1 cellular context compared by ENCODE assay signal in the genomic region with DNA sequence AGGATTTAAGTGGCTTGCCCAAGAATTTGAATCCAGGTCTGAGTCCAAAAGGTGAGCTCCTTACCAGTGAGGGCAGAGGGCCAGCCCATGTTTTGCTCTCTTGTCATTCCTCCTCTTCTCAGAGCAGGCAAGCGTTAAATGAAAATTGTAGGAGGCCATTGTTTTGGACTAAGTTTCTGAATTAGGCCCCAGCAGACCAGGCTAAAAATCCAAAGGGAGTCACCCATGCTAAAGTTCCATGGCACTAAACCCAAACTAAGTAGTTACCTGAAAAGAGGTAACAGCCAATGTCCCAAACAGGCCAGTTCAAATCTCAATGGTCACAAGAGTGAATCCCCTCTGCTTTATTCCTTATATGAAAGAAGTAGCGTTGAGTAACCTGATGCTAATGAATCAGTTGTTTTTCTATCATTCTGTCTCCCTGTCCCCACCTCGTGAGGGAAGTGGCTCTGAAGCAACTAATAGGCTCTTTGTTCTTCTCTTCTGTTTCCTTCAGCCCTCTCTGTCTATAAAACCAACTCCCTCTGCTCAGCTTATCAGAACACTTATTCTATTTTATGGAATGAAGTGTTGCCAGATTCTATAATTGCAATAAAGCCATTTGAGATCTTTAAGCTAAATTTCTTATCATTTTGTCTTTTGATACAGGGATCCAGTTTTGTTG.
TF ChIP-seq lines count a peak whose summit lies in the region.

No MANE protein-coding gene starts in this region.

TF ChIP-seq in K562, 482 proteins besides CTCF, POLR2A, EP300 and RAD21:
- TF ChIP-seq COPS2 (conservative IDR thresholded peaks at IDR 0.05) (no peak), ZNF282 (CRISPR knock-in tag; IDR thresholded peaks at IDR 0.05) (no peak), BHLHE40 (IDR thresholded peaks at IDR 0.05; ENCODE audit: low read length) (no peak), CTBP1 (IDR thresholded peaks at IDR 0.05; ENCODE audit: borderline replicate concordance) (no peak), CCAR2 (IDR thresholded peaks at IDR 0.05; ENCODE audit: low read depth, low read length) (no peak), SIX5 (IDR thresholded peaks at IDR 0.05; ENCODE audit: borderline replicate concordance in 1 of 2, insufficient read depth in 1 of 2, low read depth in 1 of 2, low read length in 2 of 2) (no peak), ZNF445 (CRISPR knock-in tag; IDR thresholded peaks at IDR 0.05; ENCODE audit: low read depth) (no peak), ZNF707 (CRISPR knock-in tag; conservative IDR thresholded peaks at IDR 0.05) (no peak), MAFF (IDR thresholded peaks at IDR 0.05; ENCODE audit: low read length) (no peak), NELFE (IDR thresholded peaks at IDR 0.05; ENCODE audit: insufficient read depth, insufficient read length) (no peak), ZNF165 (CRISPR knock-in tag; IDR thresholded peaks at IDR 0.05; ENCODE audit: borderline replicate concordance) (no peak), HIVEP1 (CRISPR knock-in tag; IDR thresholded peaks at IDR 0.05) (no peak), ZFP1 (CRISPR knock-in tag; IDR thresholded peaks at IDR 0.05) (no peak), SAP30 (IDR thresholded peaks at IDR 0.05; ENCODE audit: borderline replicate concordance, insufficient read depth, low read depth, low read length, poor library complexity, severe bottlenecking) (no peak), ZC3H11A (IDR thresholded peaks at IDR 0.05; ENCODE audit: low read depth, low read length) (no peak)
- TF ChIP-seq, protein P1, sequence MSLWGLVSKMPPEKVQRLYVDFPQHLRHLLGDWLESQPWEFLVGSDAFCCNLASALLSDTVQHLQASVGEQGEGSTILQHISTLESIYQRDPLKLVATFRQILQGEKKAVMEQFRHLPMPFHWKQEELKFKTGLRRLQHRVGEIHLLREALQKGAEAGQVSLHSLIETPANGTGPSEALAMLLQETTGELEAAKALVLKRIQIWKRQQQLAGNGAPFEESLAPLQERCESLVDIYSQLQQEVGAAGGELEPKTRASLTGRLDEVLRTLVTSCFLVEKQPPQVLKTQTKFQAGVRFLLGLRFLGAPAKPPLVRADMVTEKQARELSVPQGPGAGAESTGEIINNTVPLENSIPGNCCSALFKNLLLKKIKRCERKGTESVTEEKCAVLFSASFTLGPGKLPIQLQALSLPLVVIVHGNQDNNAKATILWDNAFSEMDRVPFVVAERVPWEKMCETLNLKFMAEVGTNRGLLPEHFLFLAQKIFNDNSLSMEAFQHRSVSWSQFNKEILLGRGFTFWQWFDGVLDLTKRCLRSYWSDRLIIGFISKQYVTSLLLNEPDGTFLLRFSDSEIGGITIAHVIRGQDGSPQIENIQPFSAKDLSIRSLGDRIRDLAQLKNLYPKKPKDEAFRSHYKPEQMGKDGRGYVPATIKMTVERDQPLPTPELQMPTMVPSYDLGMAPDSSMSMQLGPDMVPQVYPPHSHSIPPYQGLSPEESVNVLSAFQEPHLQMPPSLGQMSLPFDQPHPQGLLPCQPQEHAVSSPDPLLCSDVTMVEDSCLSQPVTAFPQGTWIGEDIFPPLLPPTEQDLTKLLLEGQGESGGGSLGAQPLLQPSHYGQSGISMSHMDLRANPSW (CRISPR knock-in tag; IDR thresholded peaks at IDR 0.05), result no peak
- TF ChIP-seq, protein P2, sequence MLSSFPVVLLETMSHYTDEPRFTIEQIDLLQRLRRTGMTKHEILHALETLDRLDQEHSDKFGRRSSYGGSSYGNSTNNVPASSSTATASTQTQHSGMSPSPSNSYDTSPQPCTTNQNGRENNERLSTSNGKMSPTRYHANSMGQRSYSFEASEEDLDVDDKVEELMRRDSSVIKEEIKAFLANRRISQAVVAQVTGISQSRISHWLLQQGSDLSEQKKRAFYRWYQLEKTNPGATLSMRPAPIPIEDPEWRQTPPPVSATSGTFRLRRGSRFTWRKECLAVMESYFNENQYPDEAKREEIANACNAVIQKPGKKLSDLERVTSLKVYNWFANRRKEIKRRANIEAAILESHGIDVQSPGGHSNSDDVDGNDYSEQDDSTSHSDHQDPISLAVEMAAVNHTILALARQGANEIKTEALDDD (IDR thresholded peaks at IDR 0.05), result no peak
- TF ChIP-seq, protein P3, sequence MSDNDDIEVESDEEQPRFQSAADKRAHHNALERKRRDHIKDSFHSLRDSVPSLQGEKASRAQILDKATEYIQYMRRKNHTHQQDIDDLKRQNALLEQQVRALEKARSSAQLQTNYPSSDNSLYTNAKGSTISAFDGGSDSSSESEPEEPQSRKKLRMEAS (CRISPR knock-in tag; IDR thresholded peaks at IDR 0.05), result no peak
- TF ChIP-seq, protein P4, sequence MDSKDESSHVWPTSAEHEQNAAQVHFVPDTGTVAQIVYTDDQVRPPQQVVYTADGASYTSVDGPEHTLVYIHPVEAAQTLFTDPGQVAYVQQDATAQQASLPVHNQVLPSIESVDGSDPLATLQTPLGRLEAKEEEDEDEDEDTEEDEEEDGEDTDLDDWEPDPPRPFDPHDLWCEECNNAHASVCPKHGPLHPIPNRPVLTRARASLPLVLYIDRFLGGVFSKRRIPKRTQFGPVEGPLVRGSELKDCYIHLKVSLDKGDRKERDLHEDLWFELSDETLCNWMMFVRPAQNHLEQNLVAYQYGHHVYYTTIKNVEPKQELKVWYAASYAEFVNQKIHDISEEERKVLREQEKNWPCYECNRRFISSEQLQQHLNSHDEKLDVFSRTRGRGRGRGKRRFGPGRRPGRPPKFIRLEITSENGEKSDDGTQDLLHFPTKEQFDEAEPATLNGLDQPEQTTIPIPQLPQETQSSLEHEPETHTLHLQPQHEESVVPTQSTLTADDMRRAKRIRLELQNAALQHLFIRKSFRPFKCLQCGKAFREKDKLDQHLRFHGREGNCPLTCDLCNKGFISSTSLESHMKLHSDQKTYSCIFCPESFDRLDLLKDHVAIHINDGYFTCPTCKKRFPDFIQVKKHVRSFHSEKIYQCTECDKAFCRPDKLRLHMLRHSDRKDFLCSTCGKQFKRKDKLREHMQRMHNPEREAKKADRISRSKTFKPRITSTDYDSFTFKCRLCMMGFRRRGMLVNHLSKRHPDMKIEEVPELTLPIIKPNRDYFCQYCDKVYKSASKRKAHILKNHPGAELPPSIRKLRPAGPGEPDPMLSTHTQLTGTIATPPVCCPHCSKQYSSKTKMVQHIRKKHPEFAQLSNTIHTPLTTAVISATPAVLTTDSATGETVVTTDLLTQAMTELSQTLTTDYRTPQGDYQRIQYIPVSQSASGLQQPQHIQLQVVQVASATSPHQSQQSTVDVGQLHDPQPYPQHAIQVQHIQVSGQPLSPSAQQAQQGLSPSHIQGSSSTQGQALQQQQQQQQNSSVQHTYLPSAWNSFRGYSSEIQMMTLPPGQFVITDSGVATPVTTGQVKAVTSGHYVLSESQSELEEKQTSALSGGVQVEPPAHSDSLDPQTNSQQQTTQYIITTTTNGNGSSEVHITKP (IDR thresholded peaks at IDR 0.05; ENCODE audit: partially characterized antibody), result no peak
- TF ChIP-seq, protein P5, sequence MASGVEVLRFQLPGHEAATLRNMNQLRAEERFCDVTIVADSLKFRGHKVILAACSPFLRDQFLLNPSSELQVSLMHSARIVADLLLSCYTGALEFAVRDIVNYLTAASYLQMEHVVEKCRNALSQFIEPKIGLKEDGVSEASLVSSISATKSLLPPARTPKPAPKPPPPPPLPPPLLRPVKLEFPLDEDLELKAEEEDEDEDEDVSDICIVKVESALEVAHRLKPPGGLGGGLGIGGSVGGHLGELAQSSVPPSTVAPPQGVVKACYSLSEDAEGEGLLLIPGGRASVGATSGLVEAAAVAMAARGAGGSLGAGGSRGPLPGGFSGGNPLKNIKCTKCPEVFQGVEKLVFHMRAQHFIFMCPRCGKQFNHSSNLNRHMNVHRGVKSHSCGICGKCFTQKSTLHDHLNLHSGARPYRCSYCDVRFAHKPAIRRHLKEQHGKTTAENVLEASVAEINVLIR (CRISPR knock-in tag; IDR thresholded peaks at IDR 0.05), result no peak
TF ChIP-seq in K562: peak in this region for 0.
